29 cellular contexts compared by ENCODE assay signal in the genomic region with DNA sequence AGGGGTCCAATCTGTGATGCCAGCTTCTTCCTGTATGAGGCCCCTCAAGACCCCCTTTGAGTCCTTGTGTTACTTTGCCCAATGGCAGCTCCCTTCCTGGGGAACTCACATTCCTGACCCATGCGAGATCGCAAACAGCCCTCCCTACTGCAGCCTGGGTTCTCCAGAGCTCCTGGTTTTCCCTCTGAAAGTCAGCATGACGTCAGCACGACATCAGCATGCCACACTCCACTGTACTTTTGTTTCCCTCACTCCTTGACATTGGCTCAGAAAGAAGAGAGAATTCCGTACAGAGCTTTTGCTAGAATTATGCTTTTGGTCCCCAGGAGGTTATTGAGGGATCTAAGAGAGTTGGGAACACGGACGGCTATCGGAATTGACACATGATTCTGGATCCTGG.
"Had no signal": no experiment of that assay in that cellular context is flagged by ENCODE, and none has a peak within 500 bp of the region (broad histone marks: within the 10 kb centered on the region; RNA-seq: fewer than 3 reads in every experiment).

No MANE protein-coding gene starts in this region.

- H3K27me3 ChIP-seq: testis, thyroid gland, tibial artery, tibial nerve, transverse colon, upper lobe of right lung, uterus, vagina had no signal

- H3K27ac Mint-ChIP-seq: stimulated activated effector memory CD8-positive, alpha-beta T cell treated with anti-CD3 and anti-CD28 coated beads, Interleukin-12 subunit alpha, Interleukin-12 subunit beta, amount 100 ng/mL, for 72 hours; stimulated activated memory B cell treated with anti-CD40 and anti-IgM and Interleukin-4, amounts not matched to agents 10 μg/mL and 1 μg/mL and 100 μg/mL, for 72 hours; stimulated activated naive B cell treated with anti-CD40 and anti-IgM and Interleukin-4, amounts not matched to agents 10 μg/mL and 1 μg/mL and 100 μg/mL, for 72 hours; stimulated activated naive CD8-positive, alpha-beta T cell treated with anti-CD3 and anti-CD28 coated beads, Interleukin-15, amount 100 ng/mL, for 72 hours; stimulated activated naive CD8-positive, alpha-beta T cell treated with anti-CD3 and anti-CD28 coated beads, Interleukin-15, Interleukin-2, amounts not matched to agents 100 ng/mL and 50 ng/mL, for 24 hours; type B pancreatic cell had no signal

- ATAC-seq: stimulated activated effector memory CD8-positive, alpha-beta T cell treated with anti-CD3 and anti-CD28 coated beads, Interleukin-12 subunit alpha, Interleukin-12 subunit beta, amount 100 ng/mL, for 72 hours; stimulated activated memory B cell treated with anti-CD40 and anti-IgM and Interleukin-4, amounts not matched to agents 10 μg/mL and 1 μg/mL and 100 μg/mL, for 72 hours; stimulated activated naive B cell treated with anti-CD40 and anti-IgM and Interleukin-4, amounts not matched to agents 10 μg/mL and 1 μg/mL and 100 μg/mL, for 72 hours; stimulated activated naive CD8-positive, alpha-beta T cell treated with anti-CD3 and anti-CD28 coated beads, Interleukin-15, amount 100 ng/mL, for 72 hours; stimulated activated naive CD8-positive, alpha-beta T cell treated with anti-CD3 and anti-CD28 coated beads, Interleukin-15, Interleukin-2, amounts not matched to agents 100 U/mL and 50 U/mL, for 24 hours; upper lobe of right lung had no signal

- H3K27ac ChIP-seq: stomach, suprapubic skin, testis, thoracic aorta, thyroid gland, tibial artery, tibial nerve, transverse colon, upper lobe of left lung, upper lobe of right lung, uterus, vagina had no signal

- H3K9me3 Mint-ChIP-seq: type B pancreatic cell had no signal

- H3K4me3 Mint-ChIP-seq: stimulated activated effector memory CD8-positive, alpha-beta T cell treated with anti-CD3 and anti-CD28 coated beads, Interleukin-12 subunit alpha, Interleukin-12 subunit beta, amount 100 ng/mL, for 72 hours; stimulated activated memory B cell treated with anti-CD40 and anti-IgM and Interleukin-4, amounts not matched to agents 10 μg/mL and 1 μg/mL and 100 μg/mL, for 72 hours; stimulated activated naive B cell treated with anti-CD40 and anti-IgM and Interleukin-4, amounts not matched to agents 10 μg/mL and 1 μg/mL and 100 μg/mL, for 72 hours; stimulated activated naive CD8-positive, alpha-beta T cell treated with anti-CD3 and anti-CD28 coated beads, Interleukin-15, amount 100 ng/mL, for 72 hours; stimulated activated naive CD8-positive, alpha-beta T cell treated with anti-CD3 and anti-CD28 coated beads, Interleukin-15, Interleukin-2, amounts not matched to agents 100 ng/mL and 50 ng/mL, for 24 hours; type B pancreatic cell had no signal

- H3K4me1 ChIP-seq: stomach, suprapubic skin, testis, thyroid gland, tibial artery, tibial nerve, transverse colon, upper lobe of left lung, upper lobe of right lung, uterus, vagina had no signal

- FAIRE-seq: urothelium cell line had no signal

- H3K36me3 ChIP-seq: stomach, suprapubic skin, thoracic aorta, thyroid gland, tibial artery, tibial nerve, transverse colon, upper lobe of left lung, upper lobe of right lung, uterus, vagina had no signal

- H3K4me3 ChIP-seq: stomach, suprapubic skin, testis, thoracic aorta, thyroid gland, tibial artery, tibial nerve, transverse colon, upper lobe of left lung, upper lobe of right lung, uterus, vagina had no signal

- DNase-seq: stimulated activated CD4-positive, alpha-beta T cell treated with anti-CD3 and anti-CD28 coated beads, Interleukin-2, amount 100 ng/mL, for 48 hours; stimulated activated CD4-positive, alpha-beta T cell treated with anti-CD3 and anti-CD28 coated beads, Interleukin-4, amount 100 ng/mL, for 1 hour; stimulated activated CD4-positive, alpha-beta T cell treated with anti-CD3 and anti-CD28 coated beads, Interleukin-4, amount 100 ng/mL, for 24 hours; stimulated activated CD4-positive, alpha-beta T cell treated with anti-CD3 and anti-CD28 coated beads, Interleukin-4, amount 100 ng/mL, for 4 hours; stimulated activated CD8-positive, alpha-beta memory T cell treated with anti-CD3 and anti-CD28 coated beads, Interleukin-4, amount 100 ng/mL, for 48 hours; stimulated activated naive B cell treated with anti-CD40 and anti-IgM and Interleukin-4, amounts not matched to agents 10 μg/mL and 1 μg/mL and 100 μg/mL, for 72 hours; stimulated activated naive CD4-positive, alpha-beta T cell; stimulated activated naive CD4-positive, alpha-beta T cell treated with Interleukin-2 at 50 U/mL for 16 hours; stimulated activated naive CD8-positive, alpha-beta T cell treated with anti-CD3 and anti-CD28 coated beads, Interleukin-15, amount 100 ng/mL, for 72 hours; stimulated activated naive CD8-positive, alpha-beta T cell treated with anti-CD3 and anti-CD28 coated beads, Interleukin-15, Interleukin-2, amounts not matched to agents 100 U/mL and 50 U/mL, for 24 hours; stomach; substantia nigra; testis; thyroid gland; tibial artery; trophoblast cell; upper lobe of left lung; upper lobe of right lung; uterus had no signal

- H3K9me3 ChIP-seq: stomach, suprapubic skin, testis, thoracic aorta, thyroid gland, tibial artery, transverse colon, upper lobe of left lung, upper lobe of right lung, uterus, vagina had no signal

- H3K36me3 Mint-ChIP-seq: stimulated activated effector memory CD8-positive, alpha-beta T cell treated with anti-CD3 and anti-CD28 coated beads, Interleukin-12 subunit alpha, Interleukin-12 subunit beta, amount 100 ng/mL, for 72 hours; stimulated activated memory B cell treated with anti-CD40 and anti-IgM and Interleukin-4, amounts not matched to agents 10 μg/mL and 1 μg/mL and 100 μg/mL, for 72 hours; stimulated activated naive B cell treated with anti-CD40 and anti-IgM and Interleukin-4, amounts not matched to agents 10 μg/mL and 1 μg/mL and 100 μg/mL, for 72 hours; type B pancreatic cell had no signal

- H3K4me1 Mint-ChIP-seq: stimulated activated effector memory CD8-positive, alpha-beta T cell treated with anti-CD3 and anti-CD28 coated beads, Interleukin-12 subunit alpha, Interleukin-12 subunit beta, amount 100 ng/mL, for 72 hours; stimulated activated memory B cell treated with anti-CD40 and anti-IgM and Interleukin-4, amounts not matched to agents 10 μg/mL and 1 μg/mL and 100 μg/mL, for 72 hours; stimulated activated naive B cell treated with anti-CD40 and anti-IgM and Interleukin-4, amounts not matched to agents 10 μg/mL and 1 μg/mL and 100 μg/mL, for 72 hours; stimulated activated naive CD8-positive, alpha-beta T cell treated with anti-CD3 and anti-CD28 coated beads, Interleukin-15, amount 100 ng/mL, for 72 hours had no signal

- H3K27me3 Mint-ChIP-seq: stimulated activated memory B cell treated with anti-CD40 and anti-IgM and Interleukin-4, amounts not matched to agents 10 μg/mL and 1 μg/mL and 100 μg/mL, for 72 hours; stimulated activated naive CD8-positive, alpha-beta T cell treated with anti-CD3 and anti-CD28 coated beads, Interleukin-15, Interleukin-2, amounts not matched to agents 100 ng/mL and 50 ng/mL, for 24 hours had no signal
